Comparison of ENCODE assay signal across 7 cellular contexts in genomic region chr5:72646467-72646866, GRCh38.
"Had no signal": no experiment of that assay in that cellular context is flagged by ENCODE, and none has a peak within 500 bp of the region (broad histone marks: within the 10 kb centered on the region; RNA-seq: fewer than 3 reads in every experiment).

No MANE protein-coding gene starts in this region.

- H3K4me2 ChIP-seq: GM23338 had no signal

- DNase-seq: H9, HCEC 1CT, KBM-7 had no signal

- ATAC-seq: GM23338 had no signal

- H3K27ac Mint-ChIP-seq: GM23338, H9 had no signal

- FAIRE-seq: H1, H54, HTR-8/SVneo had no signal

- H3K4me3 ChIP-seq: GM23338 had no signal

- H3K9me3 Mint-ChIP-seq: GM23338, H9 had no signal

- H3K4me3 Mint-ChIP-seq: GM23338, H9 had no signal
